In the genomic region with DNA sequence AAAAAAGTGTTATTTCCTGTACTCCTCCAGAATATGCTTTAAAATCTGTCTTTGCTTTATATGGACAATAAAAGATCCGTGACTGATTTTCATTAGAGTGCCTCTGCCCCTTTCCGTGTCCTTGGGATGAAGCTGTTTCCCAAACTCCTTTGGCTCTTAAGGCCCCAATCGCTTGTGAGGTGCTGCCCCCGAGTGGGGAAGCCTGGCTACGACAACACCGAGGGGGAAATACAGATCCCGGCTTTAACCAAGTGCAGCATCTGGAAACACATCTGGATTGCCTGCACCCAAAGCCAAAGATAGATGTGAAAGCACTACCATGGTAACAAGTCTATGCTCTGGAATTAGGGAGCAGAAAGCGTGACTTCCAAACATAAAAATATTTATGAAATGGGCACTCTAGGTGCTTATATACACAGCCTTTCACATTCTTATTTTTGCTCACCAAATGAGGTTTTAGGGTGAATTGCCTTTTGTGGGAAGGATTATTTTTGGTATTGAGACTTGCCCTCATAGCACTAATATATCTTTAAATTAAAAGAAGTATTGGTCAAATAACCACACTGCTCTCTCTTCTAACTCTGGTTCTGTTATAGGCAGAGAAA, we compare ENCODE assay signal across 8 cellular contexts. TPM values are rescaled to one million over a fixed set of nuclear protein-coding genes. Genes with fewer than 3 reads are reported as not detected.
DNase-seq lines count a peak whose midpoint lies in the region; ATAC-seq, FAIRE-seq and TF ChIP-seq lines count a peak whose summit lies in the region.

No MANE protein-coding gene starts in this region.

- no peaks in the 10 kb centered on the region for H3K4me1 Mint-ChIP-seq in HFFc6 (ENCODE audit: low read depth)
- no peaks in the 10 kb centered on the region for H3K4me1 Mint-ChIP-seq in activated T-cell treated with anti-CD3 and anti-CD28 coated beads, Interleukin-2, amount 50 U/mL, for 72 hours (ENCODE audit: low read depth)
- no peaks in the 10 kb centered on the region for H3K4me1 Mint-ChIP-seq in osteocyte (ENCODE audit: unreplicated experiment)

- peak; percentile 41 for DNase-seq in CMK (ENCODE audit: low read depth)
- peak; percentile 18 for DNase-seq in HFFc6
- peak; percentile 2 for DNase-seq in NOMO-1 treated with dmso at 0.1 percent for 144 hours (lab: John Stamatoyannopoulos, UW; ENCODE audit: unreplicated experiment)
- peak; percentile 49 to 53 for DNase-seq in activated T-cell treated with anti-CD3 and anti-CD28 coated beads, Interleukin-2, amount 50 U/mL, for 72 hours
- peak; percentile 49 to 72 for DNase-seq in frontal cortex (ENCODE audit: low spot score in 2 of 2)
- peak; percentile 90 for DNase-seq in osteocyte (ENCODE audit: extremely low spot score, unreplicated experiment)

- H3K4me3 Mint-ChIP-seq in HFFc6 (no peak overlapping the region), osteocyte (ENCODE audit: unreplicated experiment) (no peak overlapping the region)
- H3K4me3 Mint-ChIP-seq in activated T-cell treated with anti-CD3 and anti-CD28 coated beads, Interleukin-2, amount 50 U/mL, for 72 hours = no peak overlapping the region

- peak; percentile 54 for FAIRE-seq in frontal cortex (lab: Jason Lieb, UNC)

- H3K27me3 Mint-ChIP-seq in HFFc6 (ENCODE audit: insufficient read depth) (peaks cover 7% of the 10 kb centered on the region), osteocyte (ENCODE audit: unreplicated experiment) (no peaks in the 10 kb centered on the region)
- no peaks in the 10 kb centered on the region for H3K27me3 Mint-ChIP-seq in activated T-cell treated with anti-CD3 and anti-CD28 coated beads, Interleukin-2, amount 50 U/mL, for 72 hours (ENCODE audit: low read depth)

- peak; percentile 30 to 46 for ATAC-seq in activated T-cell treated with anti-CD3 and anti-CD28 coated beads, Interleukin-2, amount 50 U/mL, for 72 hours (replicated peaks in 1 of 2)
- ATAC-seq in GM18517 (IDR thresholded peaks at IDR 0.05; ENCODE audit: unreplicated experiment) (no peak), GM19455 (IDR thresholded peaks at IDR 0.05; ENCODE audit: unreplicated experiment) (no peak)

- H3K27ac Mint-ChIP-seq in HFFc6 (no peak overlapping the region), osteocyte (ENCODE audit: unreplicated experiment) (no peak overlapping the region)
- H3K27ac Mint-ChIP-seq in activated T-cell treated with anti-CD3 and anti-CD28 coated beads, Interleukin-2, amount 50 U/mL, for 72 hours = no peak overlapping the region

- peak; percentile 90 for TF ChIP-seq CTCF in HFFc6 (IDR thresholded peaks at IDR 0.05)
- peak; percentile 94 for TF ChIP-seq CTCF in osteocyte (IDR thresholded peaks at IDR 0.05)

- no peaks in the 10 kb centered on the region for H3K9me3 Mint-ChIP-seq in HFFc6
- no peaks in the 10 kb centered on the region for H3K9me3 Mint-ChIP-seq in activated T-cell treated with anti-CD3 and anti-CD28 coated beads, Interleukin-2, amount 50 U/mL, for 72 hours
- no peaks in the 10 kb centered on the region for H3K9me3 Mint-ChIP-seq in osteocyte (ENCODE audit: unreplicated experiment)

- H3K36me3 Mint-ChIP-seq in HFFc6 (ENCODE audit: low read depth) = peaks cover 5% of the 10 kb centered on the region; the same call in 1 of the 2 replicates
- H3K36me3 Mint-ChIP-seq in activated T-cell treated with anti-CD3 and anti-CD28 coated beads, Interleukin-2, amount 50 U/mL, for 72 hours (ENCODE audit: insufficient read depth in 2 of 2) = peaks cover 0 to 1% of the 10 kb centered on the region in 2 donors
- H3K36me3 Mint-ChIP-seq in osteocyte (ENCODE audit: unreplicated experiment) = peaks cover 15% of the 10 kb centered on the region

RNA-seq across cellular contexts. Expression of a gene that starts 40.6 kb away (rescaled TPM):
- total RNA-seq in HFFc6 (2021; fragmentation: NEBNext Ultra II Directional; extraction: Animal tissue kit (Norgen Biotek cat#: 25700)) = under 1 TPM; 0.09 to 0.95 (median 0.19) TPM
- total RNA-seq in activated T-cell treated with anti-CD3 and anti-CD28 coated beads, Interleukin-2, amount 50 U/mL, for 72 hours = not detected
- total RNA-seq in frontal cortex (29.8 TPM), osteocyte (10.6 and 15.3 TPM in 2 replicates)

Comparison
In these comparisons a context has a peak if more than half of its experiments do, and no peak if none do; other contexts are left out.
1. DNase-seq: peak in every context shown above with its lines; median percentile 90 in osteocyte; 60 in frontal cortex; 51 in activated T-cell treated with anti-CD3 and anti-CD28 coated beads, Interleukin-2, amount 50 U/mL, for 72 hours; 41 in CMK; 18 in HFFc6; 2 in NOMO-1 treated with dmso at 0.1 percent for 144 hours.
2. ATAC-seq: peak in activated T-cell treated with anti-CD3 and anti-CD28 coated beads, Interleukin-2, amount 50 U/mL, for 72 hours (2 of 2); none in GM18517 (single experiment) and GM19455 (single experiment).